Comparison of ENCODE assay signal across 23 cellular contexts in genomic region chr16:84047626-84048025, GRCh38. TPM values are rescaled to one million over a fixed set of nuclear protein-coding genes. Genes with fewer than 3 reads are reported as not detected.
"Had no signal": no experiment of that assay in that cellular context is flagged by ENCODE, and none has a peak within 500 bp of the region (broad histone marks: within the 10 kb centered on the region; RNA-seq: fewer than 3 reads in every experiment).

No MANE protein-coding gene starts in this region.

- H3K9me3 ChIP-seq: heart left ventricle, left lung, right atrium auricular region, testis, tibial nerve had no signal

- DNase-seq: effector memory CD4-positive, alpha-beta T cell; hypothalamus; mesenchymal stem cell; midbrain; stimulated activated CD4-positive, alpha-beta T cell treated with anti-CD3 and anti-CD28 coated beads, Interleukin-15, amount 100 ng/mL, for 24 hours; stimulated activated CD4-positive, alpha-beta T cell treated with anti-CD3 and anti-CD28 coated beads, Interleukin-1b, Interleukin-23, amount 100 ng/mL, for 48 hours; stimulated activated CD4-positive, alpha-beta T cell treated with anti-CD3 and anti-CD28 coated beads, Interleukin-4, amount 100 ng/mL, for 24 hours; stimulated activated naive B cell treated with anti-CD40 and anti-IgM and Interleukin-4, amounts not matched to agents 10 μg/mL and 1 μg/mL and 100 μg/mL, for 72 hours; stimulated activated naive CD8-positive, alpha-beta T cell treated with anti-CD3 and anti-CD28 coated beads, Interleukin-15, amount 100 ng/mL, for 72 hours; testis had no signal

- ATAC-seq: esophagus mucosa; heart left ventricle; natural killer cell treated with Interleukin-12 subunit alpha and Interleukin-12 subunit beta and Interleukin-15 and Interleukin-18, amount 100 ng/mL, for 72 hours; stimulated activated naive B cell treated with anti-CD40 and anti-IgM and Interleukin-4, amounts not matched to agents 10 μg/mL and 1 μg/mL and 100 μg/mL, for 72 hours; stimulated activated naive CD8-positive, alpha-beta T cell treated with anti-CD3 and anti-CD28 coated beads, Interleukin-15, amount 100 ng/mL, for 72 hours had no signal

- H3K27me3 ChIP-seq: right atrium auricular region, testis had no signal

- H3K4me1 ChIP-seq: testis, tibial nerve had no signal

- H3K27ac ChIP-seq: heart left ventricle, left lung, right atrium auricular region, testis, tibial nerve had no signal

- H3K4me3 ChIP-seq: heart left ventricle, left lung, lung, right atrium auricular region, testis, tibial nerve had no signal

RNA-seq across cellular contexts. Expression of gene SLC38A8, which starts 5.0 kb away (rescaled TPM):
- total RNA-seq: esophagus mucosa; fibroblast of lung; frontal cortex; glomerular endothelial cell; lung; natural killer cell treated with Interleukin-12 subunit alpha and Interleukin-12 subunit beta and Interleukin-15 and Interleukin-18, amount 100 ng/mL, for 72 hours; osteocyte; right atrium auricular region; subcutaneous adipose tissue; tibial nerve; ureter had no signal
- polyA plus RNA-seq: fibroblast of lung had no signal
